In the genomic region with DNA sequence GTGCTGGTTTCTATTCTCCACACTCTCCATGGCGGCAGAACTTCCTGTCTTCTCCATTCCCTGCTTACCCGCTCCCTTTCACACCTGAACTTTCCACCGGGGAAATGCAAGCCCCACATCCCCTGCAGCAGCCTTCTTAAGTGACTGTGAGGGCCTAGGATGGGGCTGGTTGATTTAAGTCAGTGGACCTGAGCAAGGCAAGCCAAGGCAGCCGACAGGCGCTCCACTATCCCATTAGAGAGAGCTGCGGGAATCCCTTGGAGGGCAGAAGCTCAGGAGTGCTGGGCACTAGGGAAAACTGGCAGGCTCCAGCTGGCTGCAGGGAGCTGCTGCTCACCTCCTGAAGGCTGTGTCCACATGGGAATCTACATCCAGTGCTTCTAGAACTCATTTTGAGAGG, we compare ENCODE assay signal across 14 cellular contexts. TPM values are rescaled to one million over a fixed set of nuclear protein-coding genes. Genes with fewer than 3 reads are reported as not detected.
DNase-seq lines count a peak whose midpoint lies in the region; ATAC-seq, FAIRE-seq and TF ChIP-seq lines count a peak whose summit lies in the region.
"Had no signal": no experiment of that assay in that cellular context is flagged by ENCODE, and none has a peak within 500 bp of the region (broad histone marks: within the 10 kb centered on the region; RNA-seq: fewer than 3 reads in every experiment).

No MANE protein-coding gene starts in this region.

- peaks cover 67% of the 10 kb centered on the region for H3K36me3 ChIP-seq in DOHH2 (ENCODE audit: control insufficient read depth, low read length)
- H3K36me3 ChIP-seq in KMS-11 (ENCODE audit: insufficient read depth) = peaks cover 4% of the 10 kb centered on the region; the same call in 1 of the 2 replicates
- peaks cover 3 to 20% (median 12%) of the 10 kb centered on the region in 4 experiments; a peak in 6 of 8 replicates for H3K36me3 ChIP-seq in H1 (ENCODE audit: control insufficient read depth in 2 of 4, insufficient read depth in 4 of 4, low read length in 3 of 4)
- peaks cover 0 to 34% (median 13%) of the 10 kb centered on the region in 4 donors for H3K36me3 ChIP-seq in sigmoid colon

- H4K5ac ChIP-seq in H1 (ENCODE audit: insufficient read length, low read depth, low read length) = no peak overlapping the region

- H3K27me3 ChIP-seq in DOHH2 (ENCODE audit: control insufficient read depth, low read length) (no peaks in the 10 kb centered on the region), KMS-11 (ENCODE audit: insufficient read depth, low read depth) (no peaks in the 10 kb centered on the region), H1 (replicated peaks in 1 of 4; ENCODE audit: control insufficient read depth in 3 of 4, extremely low read depth in 1 of 4, insufficient read depth in 3 of 4, low read length in 3 of 4) (no peaks in the 10 kb centered on the region), sigmoid colon (no peaks in the 10 kb centered on the region)

- H3K18ac ChIP-seq in H1 (ENCODE audit: extremely low read depth, low read length) = no peak overlapping the region

- H4K91ac ChIP-seq in H1 (replicated peaks; ENCODE audit: insufficient read length, low read length) = no peak overlapping the region

- peaks cover 2% of the 10 kb centered on the region; the same call in 1 of the 2 replicates for H3K79me1 ChIP-seq in H1 (ENCODE audit: low read depth, low read length)

- intact Hi-C loops in sigmoid colon (cut with DNase I) = no loop called here

- 96% methylated on average over 6 of the region's 6 CpGs; no CpG with 5 or more reads in 1 of the 2 experiments for WGBS in H1 (ENCODE audit: extremely low coverage in 1 of 2, insufficient coverage in 1 of 2, insufficient read length in 1 of 2, insufficient replicate concordance in 2 of 2, low coverage in 1 of 2, low lambda C conversion rate in 2 of 2, missing lambda C conversion rate in 1 of 2), 2 experiments
- 85 to 92% methylated on average over 6 of the region's 6 CpGs for WGBS in sigmoid colon, 2 donors

- H3K9ac ChIP-seq in KMS-11 = no peak overlapping the region
- no peak overlapping the region for H3K9ac ChIP-seq in H1 (replicated peaks in 1 of 4; ENCODE audit: extremely low read depth in 1 of 4, low read depth in 3 of 4, low read length in 3 of 4)

- TF ChIP-seq CTCF in DOHH2 (IDR thresholded peaks at IDR 0.05; ENCODE audit: low read depth, low read length, poor library complexity, severe bottlenecking) = no peak
- no peak for TF ChIP-seq CTCF in KMS-11 (conservative IDR thresholded peaks at IDR 0.05; ENCODE audit: low read depth, low read length)
- TF ChIP-seq CTCF in H1 (IDR thresholded peaks at IDR 0.05; ENCODE audit: control extremely low read depth in 1 of 3, insufficient read depth in 1 of 3, low read depth in 1 of 3, low read length in 3 of 3) = no peak
- TF ChIP-seq CTCF in sigmoid colon (IDR thresholded peaks at IDR 0.05) = no peak

- no peaks in the 10 kb centered on the region for H3K23me2 ChIP-seq in H1 (ENCODE audit: low read depth, low read length)

- H2BK120ac ChIP-seq in H1 (replicated peaks; ENCODE audit: low read depth, low read length) = no peak overlapping the region

- H2BK15ac ChIP-seq in H1 (ENCODE audit: low read length) = no peak overlapping the region

- H4K8ac ChIP-seq in H1 (ENCODE audit: extremely low read depth, insufficient read depth, low read length) = no peak overlapping the region

- H3K56ac ChIP-seq in H1 (replicated peaks; ENCODE audit: insufficient read length, low read depth, low read length) = no peak overlapping the region

- H3K4me3 ChIP-seq in DOHH2 (ENCODE audit: low read length) (no peak overlapping the region), KMS-11 (IDR thresholded peaks at IDR 0.05; ENCODE audit: insufficient read depth, low read depth, low read length) (no peak overlapping the region), H1 (ENCODE audit: extremely low read depth in 1 of 4, insufficient read depth in 2 of 4, low read depth in 3 of 4, low read length in 4 of 4) (no peak overlapping the region), sigmoid colon (no peak overlapping the region)

- no peak overlapping the region for H2AK5ac ChIP-seq in H1 (ENCODE audit: low read depth, low read length)

- H2BK20ac ChIP-seq in H1 (ENCODE audit: low read length) = no peak overlapping the region

- peaks cover 31% of the 10 kb centered on the region for H3F3A ChIP-seq in DOHH2 (ENCODE audit: control insufficient read depth, insufficient read depth)

- no peak for FAIRE-seq in H1 (lab: Jason Lieb, UNC)
- FAIRE-seq: keratinocyte had no signal

- H3K79me2 ChIP-seq in DOHH2 (ENCODE audit: control insufficient read depth, low read length) (peaks cover 64% of the 10 kb centered on the region), KMS-11 (ENCODE audit: insufficient read depth, low read depth) (peaks cover 18% of the 10 kb centered on the region; the same call in 1 of the 2 replicates), H1 (ENCODE audit: control insufficient read depth in 1 of 2, insufficient read depth in 2 of 2, low read length in 2 of 2) (peaks cover 0 to 3% of the 10 kb centered on the region in 2 experiments; a peak in 1 of 4 replicates)

- H2BK5ac ChIP-seq in H1 (ENCODE audit: low read depth, low read length) = peak overlapping the region; percentile 66; the same call in 1 of the 2 replicates

- no peaks in the 10 kb centered on the region for H3K9me2 ChIP-seq in DOHH2 (replicated peaks; ENCODE audit: control insufficient read depth, low read length)

- peaks cover 53% of the 10 kb centered on the region for H3K4me1 ChIP-seq in DOHH2 (ENCODE audit: control insufficient read depth, low read length)
- H3K4me1 ChIP-seq in KMS-11 (ENCODE audit: low read depth, poor library complexity, severe bottlenecking) = peaks cover 33% of the 10 kb centered on the region
- peaks cover 4 to 7% (median 4%) of the 10 kb centered on the region in 4 experiments; a peak in 5 of 7 replicates for H3K4me1 ChIP-seq in H1 (replicated peaks in 1 of 4; ENCODE audit: control insufficient read depth in 3 of 4, insufficient read depth in 4 of 4, low read length in 3 of 4)
- H3K4me1 ChIP-seq in sigmoid colon = peaks cover 0 to 35% (median 21%) of the 10 kb centered on the region in 4 donors

- CTCF ChIA-PET in H1 (lab: Charles Lee; ENCODE audit: partially characterized antibody) = interaction anchor here (0.7 to 9.6 kb wide), 10 partner anchors 14 to 87 kb away, joined by 3 to 97 read pairs (median 5); partner anchors contain the start of genes MRPS7 and SLC25A19
- CTCF ChIA-PET in HEK293T (lab: Yijun Ruan, JAX) = interaction anchor here (1.0 to 1.4 kb wide), 2 partner anchors 19 to 87 kb away, joined by 4 to 5 read pairs; no protein-coding TSS in a partner anchor

- H3K4me2 ChIP-seq in DOHH2 (ENCODE audit: low read length) = no peak overlapping the region
- no peak overlapping the region for H3K4me2 ChIP-seq in KMS-11
- H3K4me2 ChIP-seq in H1 (ENCODE audit: insufficient read depth in 1 of 2, low read depth in 2 of 2, low read length in 2 of 2) = no peak overlapping the region

- POLR2A ChIA-PET in H1 (lab: Charles Lee; ENCODE audit: partially characterized antibody) (interaction anchor here (1.2 to 2.2 kb wide), 6 partner anchors 11 to 71 kb away, joined by 3 to 15 read pairs (median 6); no protein-coding TSS in a partner anchor), HEK293T (lab: Yijun Ruan, JAX) (interaction anchor here (1.0 kb wide), 1 partner anchor 36 kb away, joined by 3 read pairs; the partner anchor contains the start of gene SLC25A19)

- H4K20me1 ChIP-seq in DOHH2 (ENCODE audit: control insufficient read depth, insufficient read depth, low read depth, low read length) (no peaks in the 10 kb centered on the region), KMS-11 (ENCODE audit: insufficient read depth) (no peaks in the 10 kb centered on the region), H1 (replicated peaks in 1 of 2; ENCODE audit: control insufficient read depth in 1 of 2, insufficient read depth in 2 of 2, low read length in 2 of 2) (peaks cover 3 to 5% of the 10 kb centered on the region in 2 experiments)

- H3K4ac ChIP-seq in H1 (replicated peaks; ENCODE audit: insufficient read length, low read depth, low read length) = no peak overlapping the region

- H3K23ac ChIP-seq in H1 (ENCODE audit: insufficient read length) = no peak overlapping the region

- no peak for TF ChIP-seq EP300 in H1 (IDR thresholded peaks at IDR 0.05; ENCODE audit: borderline replicate concordance in 1 of 2, low read depth in 2 of 2, low read length in 2 of 2)
- no peak for TF ChIP-seq EP300 in sigmoid colon (IDR thresholded peaks at IDR 0.05)

- H3K9me3 ChIP-seq in DOHH2 (ENCODE audit: control insufficient read depth, insufficient read depth, low read length) = no peaks in the 10 kb centered on the region
- H3K9me3 ChIP-seq in H1 (ENCODE audit: insufficient read depth in 2 of 2, low read depth in 1 of 2, low read length in 1 of 2) = no peaks in the 10 kb centered on the region
- H3K9me3 ChIP-seq in sigmoid colon = no peaks in the 10 kb centered on the region

- TF ChIP-seq POLR2A in H1 (IDR thresholded peaks at IDR 0.05; ENCODE audit: control extremely low read depth in 1 of 2, low read depth in 2 of 2, low read length in 2 of 2) = no peak
- no peak for TF ChIP-seq POLR2A in sigmoid colon (IDR thresholded peaks at IDR 0.05)

- DNase-seq in H1 (ENCODE audit: low read depth in 1 of 2, low spot score in 2 of 2) = no peak
- DNase-seq in sigmoid colon = no peak
- no peak for DNase-seq in NCI-H69 (lab: John Stamatoyannopoulos, UW)
- no peak for DNase-seq in HEK293T (ENCODE audit: extremely low spot score)
- DNase-seq in foreskin melanocyte = no peak
- DNase-seq: activated CD4-positive, CD25-positive, alpha-beta regulatory T cell; DMS153; nucleus accumbens; SHP77; stimulated activated CD4-positive, alpha-beta T cell treated with anti-CD3 and anti-CD28 coated beads, Interleukin-1b, Interleukin-23, amount 100 ng/mL, for 48 hours had no signal

- no peak for TF ChIP-seq RAD21 in H1 (IDR thresholded peaks at IDR 0.05 in 1 of 2, conservative IDR thresholded peaks at IDR 0.05 in 1 of 2; ENCODE audit: low read depth in 2 of 2, low read length in 2 of 2)

- H3K14ac ChIP-seq in H1 (ENCODE audit: insufficient read length) = no peak overlapping the region

- H2BK12ac ChIP-seq in H1 (ENCODE audit: low read depth, low read length) = no peak overlapping the region

- H2AFZ ChIP-seq in KMS-11 (ENCODE audit: low read depth) = no peak overlapping the region
- H2AFZ ChIP-seq in H1 (ENCODE audit: low read length) = no peak overlapping the region

- H3K27ac ChIP-seq in DOHH2 (ENCODE audit: low read depth, low read length) = 0 out of 2 replicates have a peak overlapping the region, but pooled peaks have one; percentile 19
- H3K27ac ChIP-seq in KMS-11 = peak overlapping the region; percentile 1; the same call in 1 of the 2 replicates
- 0 out of 2 replicates have a peak overlapping the region, but pooled peaks have one; percentile 5 for H3K27ac ChIP-seq in H1 (ENCODE audit: low read depth, low read length)
- peak overlapping the region; percentile 19 to 47 (median 43) for H3K27ac ChIP-seq in sigmoid colon

- no peak for ATAC-seq in HG03378 (IDR thresholded peaks at IDR 0.05; ENCODE audit: unreplicated experiment)

RNA-seq across cellular contexts. Expression of gene SLC25A19, which starts 36.1 kb away (rescaled TPM):
- total RNA-seq in H1 (2021; fragmentation: NEBNext Ultra II Directional; extraction: Animal tissue kit (Norgen Biotek cat#: 25700)) = 28.6 and 33.3 TPM in 2 replicates
- polyA plus RNA-seq in H1 (2011; rRNA removed) = 32.6 and 34.2 TPM in 2 replicates
- 28.9 TPM for polyA plus RNA-seq in H1 (2011; cell fraction: cytosol; rRNA removed)
- polyA plus RNA-seq in H1 (2011; cell fraction: nucleus; rRNA removed) = 28.4 TPM
- polyA plus RNA-seq in H1 (2012, experiment 1 of 2) = 18.5 to 29.1 TPM (median 25.6 TPM) in 4 replicates
- polyA plus RNA-seq in H1 (2012, experiment 2 of 2) = 29.7 TPM
- 26.5 TPM for polyA plus RNA-seq in H1 (2013, experiment 1 of 2)
- polyA plus RNA-seq in H1 (2013, experiment 2 of 2) = 25.1 TPM
- 19.6 and 21.1 TPM in 2 replicates for polyA minus RNA-seq in H1 (2011; rRNA and poly(A)+ RNA removed)
- 10.9 TPM for polyA minus RNA-seq in H1 (2011; cell fraction: cytosol; rRNA and poly(A)+ RNA removed)
- 18.0 TPM for polyA minus RNA-seq in H1 (2011; cell fraction: nucleus; rRNA and poly(A)+ RNA removed)
- total RNA-seq in sigmoid colon = 10 to 100 TPM in 3 of 4 donors, 1 to 10 TPM in 1; 8.7 to 19.6 (median 14.7) TPM
- polyA plus RNA-seq in sigmoid colon = 10 to 100 TPM in 2 of 3 donors, 1 to 10 TPM in 1; 5.4 to 20.1 (median 12.0) TPM

RNA-seq across cellular contexts. Expression of gene MIF4GD, which starts 54.3 kb away (rescaled TPM):
- 16.1 and 17.5 TPM in 2 replicates for total RNA-seq in H1 (2021; fragmentation: NEBNext Ultra II Directional; extraction: Animal tissue kit (Norgen Biotek cat#: 25700))
- polyA plus RNA-seq in H1 (2011; rRNA removed) = 51.1 and 60.6 TPM in 2 replicates
- polyA plus RNA-seq in H1 (2011; cell fraction: cytosol; rRNA removed) = 50.3 TPM
- 38.8 TPM for polyA plus RNA-seq in H1 (2011; cell fraction: nucleus; rRNA removed)
- 18.3 to 30.8 TPM (median 24.5 TPM) in 4 replicates for polyA plus RNA-seq in H1 (2012, experiment 1 of 2)
- 29.7 TPM for polyA plus RNA-seq in H1 (2012, experiment 2 of 2)
- 18.4 TPM for polyA plus RNA-seq in H1 (2013, experiment 1 of 2)
- polyA plus RNA-seq in H1 (2013, experiment 2 of 2) = 18.0 TPM
- 29.5 and 38.8 TPM in 2 replicates for polyA minus RNA-seq in H1 (2011; rRNA and poly(A)+ RNA removed)
- polyA minus RNA-seq in H1 (2011; cell fraction: cytosol; rRNA and poly(A)+ RNA removed) = 10.4 TPM
- polyA minus RNA-seq in H1 (2011; cell fraction: nucleus; rRNA and poly(A)+ RNA removed) = 13.0 TPM
- total RNA-seq in sigmoid colon = 10 to 100 TPM; 18.1 to 40.7 (median 26.2) TPM
- 10 to 100 TPM; 15.0 to 33.5 (median 19.0) TPM for polyA plus RNA-seq in sigmoid colon
